In genomic region chr17:42917236-42917603, GRCh38 we compare ENCODE assay signal across 1 cellular context.
TF ChIP-seq lines count a peak whose summit lies in the region.

No MANE protein-coding gene starts in this region.

TF ChIP-seq in WTC11, 78 proteins besides CTCF, POLR2A, EP300 and RAD21 (continued from another document):
- TF ChIP-seq, protein P1, sequence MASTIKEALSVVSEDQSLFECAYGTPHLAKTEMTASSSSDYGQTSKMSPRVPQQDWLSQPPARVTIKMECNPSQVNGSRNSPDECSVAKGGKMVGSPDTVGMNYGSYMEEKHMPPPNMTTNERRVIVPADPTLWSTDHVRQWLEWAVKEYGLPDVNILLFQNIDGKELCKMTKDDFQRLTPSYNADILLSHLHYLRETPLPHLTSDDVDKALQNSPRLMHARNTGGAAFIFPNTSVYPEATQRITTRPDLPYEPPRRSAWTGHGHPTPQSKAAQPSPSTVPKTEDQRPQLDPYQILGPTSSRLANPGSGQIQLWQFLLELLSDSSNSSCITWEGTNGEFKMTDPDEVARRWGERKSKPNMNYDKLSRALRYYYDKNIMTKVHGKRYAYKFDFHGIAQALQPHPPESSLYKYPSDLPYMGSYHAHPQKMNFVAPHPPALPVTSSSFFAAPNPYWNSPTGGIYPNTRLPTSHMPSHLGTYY (CRISPR knock-in tag; IDR thresholded peaks at IDR 0.05), result no peak
- no peak for TF ChIP-seq ZNF263 (CRISPR knock-in tag; IDR thresholded peaks at IDR 0.05; ENCODE audit: low read depth)
- TF ChIP-seq, protein P2, sequence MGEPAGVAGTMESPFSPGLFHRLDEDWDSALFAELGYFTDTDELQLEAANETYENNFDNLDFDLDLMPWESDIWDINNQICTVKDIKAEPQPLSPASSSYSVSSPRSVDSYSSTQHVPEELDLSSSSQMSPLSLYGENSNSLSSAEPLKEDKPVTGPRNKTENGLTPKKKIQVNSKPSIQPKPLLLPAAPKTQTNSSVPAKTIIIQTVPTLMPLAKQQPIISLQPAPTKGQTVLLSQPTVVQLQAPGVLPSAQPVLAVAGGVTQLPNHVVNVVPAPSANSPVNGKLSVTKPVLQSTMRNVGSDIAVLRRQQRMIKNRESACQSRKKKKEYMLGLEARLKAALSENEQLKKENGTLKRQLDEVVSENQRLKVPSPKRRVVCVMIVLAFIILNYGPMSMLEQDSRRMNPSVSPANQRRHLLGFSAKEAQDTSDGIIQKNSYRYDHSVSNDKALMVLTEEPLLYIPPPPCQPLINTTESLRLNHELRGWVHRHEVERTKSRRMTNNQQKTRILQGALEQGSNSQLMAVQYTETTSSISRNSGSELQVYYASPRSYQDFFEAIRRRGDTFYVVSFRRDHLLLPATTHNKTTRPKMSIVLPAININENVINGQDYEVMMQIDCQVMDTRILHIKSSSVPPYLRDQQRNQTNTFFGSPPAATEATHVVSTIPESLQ (CRISPR knock-in tag; IDR thresholded peaks at IDR 0.05), result no peak
- no peak for TF ChIP-seq MXD4 (CRISPR knock-in tag; IDR thresholded peaks at IDR 0.05; ENCODE audit: borderline replicate concordance)
- TF ChIP-seq, protein P3, sequence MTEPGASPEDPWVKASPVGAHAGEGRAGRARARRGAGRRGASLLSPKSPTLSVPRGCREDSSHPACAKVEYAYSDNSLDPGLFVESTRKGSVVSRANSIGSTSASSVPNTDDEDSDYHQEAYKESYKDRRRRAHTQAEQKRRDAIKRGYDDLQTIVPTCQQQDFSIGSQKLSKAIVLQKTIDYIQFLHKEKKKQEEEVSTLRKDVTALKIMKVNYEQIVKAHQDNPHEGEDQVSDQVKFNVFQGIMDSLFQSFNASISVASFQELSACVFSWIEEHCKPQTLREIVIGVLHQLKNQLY (CRISPR knock-in tag; IDR thresholded peaks at IDR 0.05), result no peak
- TF ChIP-seq, protein P4, sequence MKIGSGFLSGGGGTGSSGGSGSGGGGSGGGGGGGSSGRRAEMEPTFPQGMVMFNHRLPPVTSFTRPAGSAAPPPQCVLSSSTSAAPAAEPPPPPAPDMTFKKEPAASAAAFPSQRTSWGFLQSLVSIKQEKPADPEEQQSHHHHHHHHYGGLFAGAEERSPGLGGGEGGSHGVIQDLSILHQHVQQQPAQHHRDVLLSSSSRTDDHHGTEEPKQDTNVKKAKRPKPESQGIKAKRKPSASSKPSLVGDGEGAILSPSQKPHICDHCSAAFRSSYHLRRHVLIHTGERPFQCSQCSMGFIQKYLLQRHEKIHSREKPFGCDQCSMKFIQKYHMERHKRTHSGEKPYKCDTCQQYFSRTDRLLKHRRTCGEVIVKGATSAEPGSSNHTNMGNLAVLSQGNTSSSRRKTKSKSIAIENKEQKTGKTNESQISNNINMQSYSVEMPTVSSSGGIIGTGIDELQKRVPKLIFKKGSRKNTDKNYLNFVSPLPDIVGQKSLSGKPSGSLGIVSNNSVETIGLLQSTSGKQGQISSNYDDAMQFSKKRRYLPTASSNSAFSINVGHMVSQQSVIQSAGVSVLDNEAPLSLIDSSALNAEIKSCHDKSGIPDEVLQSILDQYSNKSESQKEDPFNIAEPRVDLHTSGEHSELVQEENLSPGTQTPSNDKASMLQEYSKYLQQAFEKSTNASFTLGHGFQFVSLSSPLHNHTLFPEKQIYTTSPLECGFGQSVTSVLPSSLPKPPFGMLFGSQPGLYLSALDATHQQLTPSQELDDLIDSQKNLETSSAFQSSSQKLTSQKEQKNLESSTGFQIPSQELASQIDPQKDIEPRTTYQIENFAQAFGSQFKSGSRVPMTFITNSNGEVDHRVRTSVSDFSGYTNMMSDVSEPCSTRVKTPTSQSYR (CRISPR knock-in tag; IDR thresholded peaks at IDR 0.05), result no peak
- no peak for TF ChIP-seq ZNF317 (CRISPR knock-in tag; IDR thresholded peaks at IDR 0.05; ENCODE audit: borderline replicate concordance, low read depth)
- no peak for TF ChIP-seq PRDM15 (CRISPR knock-in tag; IDR thresholded peaks at IDR 0.05)
- TF ChIP-seq FOXP1 (CRISPR knock-in tag; IDR thresholded peaks at IDR 0.05; ENCODE audit: borderline replicate concordance), result no peak
- no peak for TF ChIP-seq ZNF396 (CRISPR knock-in tag; IDR thresholded peaks at IDR 0.05; ENCODE audit: borderline replicate concordance)
TF ChIP-seq in WTC11: peak in this region for 0.
